Comparison of ENCODE assay signal across 9 cellular contexts in the genomic region with DNA sequence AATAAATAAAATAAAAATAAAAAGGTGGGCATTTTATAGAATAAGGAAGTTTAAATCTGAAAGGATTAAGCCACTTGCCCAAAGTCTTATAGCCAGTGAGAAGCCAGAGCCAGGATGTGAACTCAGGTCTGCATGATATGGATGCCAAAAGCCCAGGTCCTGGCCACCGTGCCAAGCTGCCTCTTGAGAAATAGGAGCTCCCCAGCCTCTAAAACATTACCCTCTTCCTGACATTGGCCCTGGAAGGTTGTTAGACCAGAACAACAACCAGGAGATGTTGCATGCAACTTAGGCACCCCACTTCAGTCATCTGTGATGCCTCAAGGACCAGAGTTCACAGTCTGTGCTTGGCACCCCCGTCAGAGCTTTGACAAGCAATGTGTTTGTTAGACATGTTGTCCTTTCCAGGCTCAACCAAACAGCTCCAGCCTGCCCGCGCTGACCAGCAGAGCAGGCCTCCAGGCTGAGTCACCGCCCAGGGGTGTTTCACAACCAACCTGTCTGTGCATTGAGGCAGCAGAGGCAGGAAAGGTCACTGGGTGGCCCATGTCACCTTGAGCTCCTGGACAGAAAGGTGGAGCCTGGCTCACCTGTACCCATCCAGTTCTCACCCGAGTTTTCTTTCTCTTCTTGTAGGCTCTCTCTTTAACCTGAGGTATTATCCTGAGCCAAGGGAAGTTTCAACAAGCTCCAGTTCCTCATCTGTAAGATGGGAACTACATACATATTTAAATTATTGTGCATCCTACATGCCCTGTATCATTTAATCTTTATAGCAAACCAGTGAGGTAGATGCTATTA. TPM values are rescaled to one million over a fixed set of nuclear protein-coding genes. Genes with fewer than 3 reads are reported as not detected.
DNase-seq lines count a peak whose midpoint lies in the region; TF ChIP-seq lines count a peak whose summit lies in the region.
"Had no signal": no experiment of that assay in that cellular context is flagged by ENCODE, and none has a peak within 500 bp of the region (broad histone marks: within the 10 kb centered on the region; RNA-seq: fewer than 3 reads in every experiment).

No MANE protein-coding gene starts in this region.

- H3K4me2 ChIP-seq in neuronal stem cell (ENCODE audit: insufficient read depth, low read length, poor library complexity, severe bottlenecking): no peak overlapping the region

- H3K27me3 ChIP-seq in neuronal stem cell (ENCODE audit: control insufficient read depth in 3 of 3, insufficient read depth in 3 of 3, low read depth in 1 of 3, low read length in 3 of 3): no peaks in the 10 kb centered on the region

- H3K79me1 ChIP-seq in neuronal stem cell (ENCODE audit: low read depth, low read length): no peaks in the 10 kb centered on the region

- H2BK5ac ChIP-seq in neuronal stem cell (ENCODE audit: low read length): no peak overlapping the region

- H3K18ac ChIP-seq in neuronal stem cell (ENCODE audit: low read length): peak overlapping the region; percentile 19

- H3K14ac ChIP-seq in neuronal stem cell (ENCODE audit: low read length): no peak overlapping the region

- H3K9me3 ChIP-seq in neuronal stem cell (replicated peaks in 1 of 2; ENCODE audit: control insufficient read depth in 2 of 2, insufficient read depth in 1 of 2, low read depth in 1 of 2, low read length in 2 of 2): no peaks in the 10 kb centered on the region

- peak; percentile 62 for DNase-seq in Caki2 (ENCODE audit: low read depth)
- DNase-seq in NCI-H460 (ENCODE audit: extremely low read depth, low read depth): peak; percentile 52
- peak; percentile 79 for DNase-seq in epithelial cell of proximal tubule (ENCODE audit: low read depth)
- DNase-seq in neuronal stem cell (ENCODE audit: low spot score): no peak
- DNase-seq in NCI-H187 treated with DMSO at 0.1 percent for 48 hours (lab: John Stamatoyannopoulos, UW): no peak
- no peak for DNase-seq in stimulated activated CD8-positive, alpha-beta memory T cell treated with anti-CD3 and anti-CD28 coated beads, Interleukin-4, amount 100 ng/mL, for 48 hours
- DNase-seq in NCI-H524 treated with DMSO at 0.1 percent for 48 hours (lab: John Stamatoyannopoulos, UW): no peak
- no peak for DNase-seq in T-helper 1 cell
- DNase-seq: activated CD4-positive, alpha-beta memory T cell treated with anti-CD3 and anti-CD28 coated beads, Interleukin-2, amount 10 ng/mL, durations not matched to agents 7 days and 5 days had no signal

- no peak overlapping the region for H3K9ac ChIP-seq in neuronal stem cell (ENCODE audit: low read depth, low read length, poor library complexity)

- no peak overlapping the region for H2BK15ac ChIP-seq in neuronal stem cell (ENCODE audit: low read length)

- no peak overlapping the region for H3K4ac ChIP-seq in neuronal stem cell (ENCODE audit: low read length)

- H2BK120ac ChIP-seq in neuronal stem cell (ENCODE audit: low read depth, low read length): no peak overlapping the region

- H2AK5ac ChIP-seq in neuronal stem cell (ENCODE audit: low read depth, low read length): no peak overlapping the region

- H3K27ac ChIP-seq in neuronal stem cell (replicated peaks; ENCODE audit: low read length): no peak overlapping the region

- no peak for TF ChIP-seq CTCF in epithelial cell of proximal tubule (conservative IDR thresholded peaks at IDR 0.05; ENCODE audit: low read depth, low read length)

- no peaks in the 10 kb centered on the region for H3K36me3 ChIP-seq in neuronal stem cell (replicated peaks in 1 of 2; ENCODE audit: control insufficient read depth in 2 of 2, insufficient read depth in 2 of 2, low read length in 2 of 2)

- H2BK12ac ChIP-seq in neuronal stem cell (ENCODE audit: low read length): no peak overlapping the region

- H2AFZ ChIP-seq in neuronal stem cell (ENCODE audit: low read length): no peak overlapping the region

- in situ Hi-C loops in Caki2 (cut with HindIII; ENCODE audit: low pct_unique_long_range_greater_than_20kb, low sequenced_read_pairs): no loop called here

- no CpG with 5 or more reads among the region's 6 CpGs for WGBS in neuronal stem cell (ENCODE audit: extremely low coverage in 2 of 2, insufficient read length in 2 of 2, insufficient replicate concordance in 1 of 2), 2 donors

- peak overlapping the region; percentile 80 for H3K23ac ChIP-seq in neuronal stem cell (ENCODE audit: low read depth, low read length, poor library complexity)

- H3K4me3 ChIP-seq in epithelial cell of proximal tubule (ENCODE audit: low read depth, low read length): no peak overlapping the region
- no peak overlapping the region for H3K4me3 ChIP-seq in neuronal stem cell (ENCODE audit: low read length in 2 of 2)

- no peak overlapping the region for H4K8ac ChIP-seq in neuronal stem cell (ENCODE audit: low read depth, low read length)

- no peak overlapping the region for H4K91ac ChIP-seq in neuronal stem cell (ENCODE audit: low read depth, low read length, poor library complexity)

- no peaks in the 10 kb centered on the region for H3K4me1 ChIP-seq in neuronal stem cell (ENCODE audit: control insufficient read depth in 2 of 2, insufficient read depth in 1 of 2, low read depth in 1 of 2, low read length in 2 of 2)

RNA-seq across cellular contexts. Expression of a gene that starts 14.9 kb away (rescaled TPM):
- total RNA-seq in Caki2 (2014; rRNA removed; shearing (Covaris generic); ENCODE audit: low replicate concordance): 26.3 and 41.5 TPM in 2 replicates
- 13.6 and 15.1 TPM in 2 replicates for total RNA-seq in NCI-H460 (2014; rRNA removed; shearing (Covaris generic))
- polyA plus RNA-seq in NCI-H460 (2014; cell fraction: nucleus; rRNA removed): 5.2 and 6.1 TPM in 2 replicates
- total RNA-seq in epithelial cell of proximal tubule: 9.6 and 25.1 TPM in 2 replicates
- polyA plus RNA-seq in neuronal stem cell (2013, experiment 1 of 2): 8.6 TPM
- polyA plus RNA-seq in neuronal stem cell (2013, experiment 2 of 2): 7.6 TPM

RNA-seq across cellular contexts. Expression of a gene that starts 54.6 kb away (rescaled TPM):
- total RNA-seq in Caki2 (2014; rRNA removed; shearing (Covaris generic); ENCODE audit: low replicate concordance): 21.7 TPM in 2 replicates
- total RNA-seq in NCI-H460 (2014; rRNA removed; shearing (Covaris generic)): 50.9 and 51.1 TPM in 2 replicates
- 35.0 and 35.4 TPM in 2 replicates for polyA plus RNA-seq in NCI-H460 (2014; cell fraction: nucleus; rRNA removed)
- 15.4 and 18.5 TPM in 2 replicates for total RNA-seq in epithelial cell of proximal tubule
- polyA plus RNA-seq in neuronal stem cell (2013, experiment 1 of 2): 15.8 TPM
- polyA plus RNA-seq in neuronal stem cell (2013, experiment 2 of 2): 15.7 TPM

RNA-seq across cellular contexts. Expression of a gene that starts 55.6 kb away (rescaled TPM):
- 4.2 and 6.1 TPM in 2 replicates for total RNA-seq in Caki2 (2014; rRNA removed; shearing (Covaris generic); ENCODE audit: low replicate concordance)
- total RNA-seq in NCI-H460 (2014; rRNA removed; shearing (Covaris generic)): 10.9 and 13.0 TPM in 2 replicates
- polyA plus RNA-seq in NCI-H460 (2014; cell fraction: nucleus; rRNA removed): 6.5 and 13.7 TPM in 2 replicates
- total RNA-seq in epithelial cell of proximal tubule: 25.9 and 35.9 TPM in 2 replicates
- polyA plus RNA-seq in neuronal stem cell (2013, experiment 1 of 2): 36.4 TPM
- polyA plus RNA-seq in neuronal stem cell (2013, experiment 2 of 2): 37.7 TPM

Comparison
In these comparisons a context has a peak if more than half of its experiments do, and no peak if none do; other contexts are left out.
1. DNase-seq: peak in Caki2 (single experiment), NCI-H460 (single experiment) and epithelial cell of proximal tubule (single experiment); none in neuronal stem cell (single experiment), NCI-H187 treated with DMSO at 0.1 percent for 48 hours (single experiment), stimulated activated CD8-positive, alpha-beta memory T cell treated with anti-CD3 and anti-CD28 coated beads, Interleukin-4, amount 100 ng/mL, for 48 hours (single experiment), NCI-H524 treated with DMSO at 0.1 percent for 48 hours (single experiment) and T-helper 1 cell (0 of 5).